Comparison of ENCODE assay signal across 1 cellular context in genomic region chr2:9753276-9753600, GRCh38.
TF ChIP-seq lines count a peak whose summit lies in the region.

No MANE protein-coding gene starts in this region.

TF ChIP-seq in K562, 482 proteins besides CTCF, POLR2A, EP300 and RAD21 (continued from another document and continues in another):
- TF ChIP-seq ZNF592 (IDR thresholded peaks at IDR 0.05) (no peak), HDAC3 (IDR thresholded peaks at IDR 0.05; ENCODE audit: borderline replicate concordance, partially characterized antibody) (no peak), ZNF324 (CRISPR knock-in tag; IDR thresholded peaks at IDR 0.05) (no peak), TCF3 (CRISPR knock-in tag; IDR thresholded peaks at IDR 0.05) (peak; percentile 65), SMARCA5 (IDR thresholded peaks at IDR 0.05) (peak; percentile 79), BRF1 (IDR thresholded peaks at IDR 0.05; ENCODE audit: borderline replicate concordance, extremely low read depth, insufficient read length) (no peak), PURB (CRISPR knock-in tag; IDR thresholded peaks at IDR 0.05; ENCODE audit: low read depth) (no peak), MTF1 (CRISPR knock-in tag; IDR thresholded peaks at IDR 0.05; ENCODE audit: borderline replicate concordance) (no peak), MBD2 (IDR thresholded peaks at IDR 0.05; ENCODE audit: borderline replicate concordance, low read depth) (no peak), ZHX1 (conservative IDR thresholded peaks at IDR 0.05; ENCODE audit: low read length) (no peak), ZNF717 (CRISPR knock-in tag; IDR thresholded peaks at IDR 0.05) (no peak), SMARCC2 (IDR thresholded peaks at IDR 0.05; ENCODE audit: low read depth) (peak; percentile 34; the same call in 1 of the 2 replicates), MNT (conservative IDR thresholded peaks at IDR 0.05) (peak; percentile 49 to 74; a peak in 3 of 4 replicates), GTF3C2 (IDR thresholded peaks at IDR 0.05; ENCODE audit: borderline replicate concordance, extremely low read depth, insufficient read length) (no peak), ATF2 (CRISPR knock-in tag; IDR thresholded peaks at IDR 0.05) (no peak), ZNF609 (CRISPR knock-in tag; IDR thresholded peaks at IDR 0.05; ENCODE audit: borderline replicate concordance) (no peak; the same call in 1 of the 2 replicates), ZNF740 (CRISPR knock-in tag; IDR thresholded peaks at IDR 0.05) (no peak), ZNF740 (tag; IDR thresholded peaks at IDR 0.05) (no peak), UBTF (IDR thresholded peaks at IDR 0.05; ENCODE audit: borderline replicate concordance in 1 of 2, low read depth in 2 of 2, low read length in 2 of 2) (no peak), JUND (IDR thresholded peaks at IDR 0.05; ENCODE audit: borderline replicate concordance, low read depth, low read length) (peak; percentile 65), JUND (tag; IDR thresholded peaks at IDR 0.05; ENCODE audit: borderline replicate concordance, low read depth, low read length) (peak; percentile 53; the same call in 2 of the 3 replicates), ZNF224 (CRISPR knock-in tag; IDR thresholded peaks at IDR 0.05) (no peak), HDAC2 (IDR thresholded peaks at IDR 0.05) (peak; percentile 72; the same call in 1 of the 2 replicates), CREB3L1 (IDR thresholded peaks at IDR 0.05; ENCODE audit: borderline replicate concordance, low read depth) (no peak; the same call in 1 of the 2 replicates), PYGO2 (tag; IDR thresholded peaks at IDR 0.05) (0 out of 2 replicates have a peak, but pooled peaks have one; percentile 17), ARID3A (IDR thresholded peaks at IDR 0.05; ENCODE audit: borderline replicate concordance, low read depth, low read length) (no peak), MCM2 (IDR thresholded peaks at IDR 0.05; ENCODE audit: low read depth) (no peak)
